Comparison of ENCODE assay signal across 12 cellular contexts in the genomic region with DNA sequence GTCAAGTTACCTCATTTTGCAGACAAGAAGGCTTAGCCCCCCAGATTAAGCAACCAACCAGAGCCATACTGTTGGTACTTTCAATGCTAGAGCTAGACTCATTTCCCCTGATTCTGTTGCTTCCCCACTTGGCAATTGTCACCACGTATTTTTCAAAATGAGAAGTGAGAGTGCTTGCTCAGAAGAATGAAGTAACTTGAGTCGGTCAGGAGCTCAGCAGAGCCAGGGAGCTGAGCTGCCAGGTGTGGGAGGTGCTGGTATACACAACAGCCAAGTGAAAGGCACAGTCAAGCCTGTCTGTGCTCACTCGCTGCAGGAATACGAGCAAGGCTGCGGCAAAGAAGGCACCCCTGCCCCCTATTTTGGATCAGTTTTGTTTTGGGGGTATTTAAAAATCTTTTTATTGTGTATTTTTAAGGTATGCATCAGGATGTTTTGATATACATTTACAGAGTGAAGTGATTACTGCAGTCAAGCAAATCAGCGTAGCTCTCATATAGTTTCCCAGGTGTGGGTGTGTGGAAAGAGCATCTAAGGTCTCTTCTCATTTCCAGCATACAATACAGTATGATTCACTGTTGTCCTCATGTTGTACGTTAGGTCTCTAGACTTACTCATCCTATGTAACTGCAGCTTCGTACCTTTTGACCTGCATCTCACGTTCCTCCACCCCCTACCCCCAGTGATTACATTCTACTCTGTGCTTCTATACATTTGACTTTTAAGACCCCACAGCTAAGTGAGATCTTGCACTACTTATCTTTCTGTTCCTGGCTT.
A peak's percentile ranks its signal among the peaks of the same experiment; 100 is the strongest.
DNase-seq lines count a peak whose midpoint lies in the region; ATAC-seq and TF ChIP-seq lines count a peak whose summit lies in the region.
"Had no signal": no experiment of that assay in that cellular context is flagged by ENCODE, and none has a peak within 500 bp of the region (broad histone marks: within the 10 kb centered on the region; RNA-seq: fewer than 3 reads in every experiment).

No MANE protein-coding gene starts in this region.

- peak; percentile 72 for ATAC-seq in GM21367 (IDR thresholded peaks at IDR 0.05; ENCODE audit: unreplicated experiment)
- peak; percentile 76 for ATAC-seq in HG03108 (IDR thresholded peaks at IDR 0.05; ENCODE audit: unreplicated experiment)
- ATAC-seq in T-helper 17 cell: no peak
- ATAC-seq: heart right ventricle; naive thymus-derived CD8-positive, alpha-beta T cell had no signal

- no peaks in the 10 kb centered on the region for H4K20me1 ChIP-seq in SK-N-SH (ENCODE audit: insufficient read depth)

- no peak overlapping the region for H2AFZ ChIP-seq in SK-N-SH (ENCODE audit: low read depth)

- DNase-seq in GM10266 (ENCODE audit: extremely low spot score) (peak; percentile 41), T-helper 17 cell (no peak), esophagus squamous epithelium (lab: John Stamatoyannopoulos, UW) (no peak), AG08395 (ENCODE audit: low spot score) (no peak), SK-N-SH (no peak)
- DNase-seq in CD4-positive, alpha-beta memory T cell: no peak
- DNase-seq: heart right ventricle; naive thymus-derived CD8-positive, alpha-beta T cell; uterus had no signal

- H3K27ac ChIP-seq in esophagus squamous epithelium (no peak overlapping the region), SK-N-SH (ENCODE audit: low read depth in 2 of 2, low read length in 1 of 2) (no peak overlapping the region)
- no peak overlapping the region for H3K27ac ChIP-seq in CD4-positive, alpha-beta memory T cell (ENCODE audit: low read depth, low read length)
- H3K27ac ChIP-seq: heart right ventricle, uterus had no signal

- no peaks in the 10 kb centered on the region for H3K27me3 Mint-ChIP-seq in T-helper 17 cell
- no peaks in the 10 kb centered on the region for H3K27me3 Mint-ChIP-seq in CD4-positive, alpha-beta memory T cell
- H3K27me3 Mint-ChIP-seq: central memory CD8-positive, alpha-beta T cell; naive thymus-derived CD8-positive, alpha-beta T cell had no signal

- CTCF ChIA-PET in CD4-positive, alpha-beta memory T cell (lab: Charles Lee; ENCODE audit: partially characterized antibody): interaction anchor here (1.1 to 2.2 kb wide), 2 partner anchors 11 to 15 kb away, joined by 4 to 9 read pairs; no protein-coding TSS in a partner anchor
- CTCF ChIA-PET in SK-N-SH (lab: Yijun Ruan, JAX): interaction anchor here (2.8 kb wide), 1 partner anchor 14 kb away, joined by 14 read pairs; no protein-coding TSS in a partner anchor

- H3K9ac ChIP-seq in SK-N-SH: no peak overlapping the region

- no peak for TF ChIP-seq CTCF in GM10266 (IDR thresholded peaks at IDR 0.05; ENCODE audit: control insufficient read depth, insufficient read depth, low read depth, missing control alignments)
- no peak for TF ChIP-seq CTCF in esophagus squamous epithelium (IDR thresholded peaks at IDR 0.05)
- no peak for TF ChIP-seq CTCF in SK-N-SH (IDR thresholded peaks at IDR 0.05)

- H3K27me3 ChIP-seq in esophagus squamous epithelium (no peaks in the 10 kb centered on the region), SK-N-SH (ENCODE audit: insufficient read depth) (no peaks in the 10 kb centered on the region)
- H3K27me3 ChIP-seq in CD4-positive, alpha-beta memory T cell (ENCODE audit: insufficient read depth, low read length): no peaks in the 10 kb centered on the region
- H3K27me3 ChIP-seq: heart right ventricle, uterus had no signal

- intact Hi-C loops in esophagus squamous epithelium (cut with DNase I): no loop called here
- intact Hi-C loops in CD4-positive, alpha-beta memory T cell (cut with micrococcal nuclease): no loop called here

- H3K79me2 ChIP-seq in SK-N-SH (ENCODE audit: insufficient read depth): no peaks in the 10 kb centered on the region

- H3K9me3 ChIP-seq in T-helper 17 cell (ENCODE audit: control insufficient read depth, low read length, poor library complexity, severe bottlenecking): no peaks in the 10 kb centered on the region
- H3K9me3 ChIP-seq in esophagus squamous epithelium: no peaks in the 10 kb centered on the region
- H3K9me3 ChIP-seq in CD4-positive, alpha-beta memory T cell (ENCODE audit: control insufficient read depth in 1 of 2, low read length in 2 of 2): no peaks in the 10 kb centered on the region
- H3K9me3 ChIP-seq in SK-N-SH: no peaks in the 10 kb centered on the region
- H3K9me3 ChIP-seq: heart right ventricle, uterus had no signal

- TF ChIP-seq RAD21 in SK-N-SH (IDR thresholded peaks at IDR 0.05; ENCODE audit: low read length): no peak

- H3K36me3 Mint-ChIP-seq in T-helper 17 cell (ENCODE audit: low read depth): peaks cover 15% of the 10 kb centered on the region
- H3K36me3 Mint-ChIP-seq in CD4-positive, alpha-beta memory T cell: peaks cover 59 to 65% of the 10 kb centered on the region in 2 donors

- peak overlapping the region; percentile 39 for H3K27ac Mint-ChIP-seq in T-helper 17 cell
- no peak overlapping the region for H3K27ac Mint-ChIP-seq in CD4-positive, alpha-beta memory T cell

- TF ChIP-seq EP300 in SK-N-SH (IDR thresholded peaks at IDR 0.05; ENCODE audit: borderline replicate concordance in 1 of 2, low read depth in 1 of 2, low read length in 1 of 2): no peak

- H3K36me3 ChIP-seq in esophagus squamous epithelium (peaks cover 0 to 68% (median 9%) of the 10 kb centered on the region in 3 donors), SK-N-SH (replicated peaks in 1 of 2; ENCODE audit: control insufficient read depth in 1 of 2, insufficient read depth in 2 of 2, low read length in 1 of 2) (peaks cover 5 to 29% of the 10 kb centered on the region in 2 experiments)
- peaks cover 21% of the 10 kb centered on the region for H3K36me3 ChIP-seq in CD4-positive, alpha-beta memory T cell (ENCODE audit: insufficient read depth, low read length)
- H3K36me3 ChIP-seq: uterus had no signal

- no peak overlapping the region for H3K4me2 ChIP-seq in SK-N-SH

- POLR2A ChIA-PET in CD4-positive, alpha-beta memory T cell (lab: Charles Lee; ENCODE audit: partially characterized antibody): no interaction called here
- POLR2A ChIA-PET in SK-N-SH (lab: Yijun Ruan, JAX): no interaction called here

- no peaks in the 10 kb centered on the region for H3K4me1 Mint-ChIP-seq in T-helper 17 cell
- peaks cover 0 to 4% (median 0%) of the 10 kb centered on the region in 4 donors for H3K4me1 Mint-ChIP-seq in CD4-positive, alpha-beta memory T cell
- H3K4me1 Mint-ChIP-seq: central memory CD8-positive, alpha-beta T cell had no signal

- TF ChIP-seq POLR2A in esophagus squamous epithelium (IDR thresholded peaks at IDR 0.05): no peak

- no peaks in the 10 kb centered on the region for H3K9me3 Mint-ChIP-seq in CD4-positive, alpha-beta memory T cell
- H3K9me3 Mint-ChIP-seq: central memory CD8-positive, alpha-beta T cell; naive thymus-derived CD8-positive, alpha-beta T cell had no signal

- peaks cover 3% of the 10 kb centered on the region for H3F3A ChIP-seq in SK-N-SH (replicated peaks; ENCODE audit: insufficient read depth)

- WGBS in esophagus squamous epithelium, 2 donors: 81 to 96% methylated on average over 9 of the region's 9 CpGs
- WGBS in SK-N-SH (ENCODE audit: low lambda C conversion rate): 91% methylated on average over 9 of the region's 9 CpGs

- H3K4me3 ChIP-seq in esophagus squamous epithelium (no peak overlapping the region), SK-N-SH (ENCODE audit: low read depth in 2 of 2, low read length in 1 of 2) (no peak overlapping the region)
- H3K4me3 ChIP-seq in CD4-positive, alpha-beta memory T cell (ENCODE audit: low read length in 2 of 2): no peak overlapping the region
- H3K4me3 ChIP-seq: heart right ventricle, uterus had no signal

- no peaks in the 10 kb centered on the region for H3K4me1 ChIP-seq in esophagus squamous epithelium
- H3K4me1 ChIP-seq in CD4-positive, alpha-beta memory T cell (ENCODE audit: insufficient read depth, low read length): no peaks in the 10 kb centered on the region
- H3K4me1 ChIP-seq in SK-N-SH (ENCODE audit: control insufficient read depth in 1 of 2, insufficient read depth in 2 of 2, low read depth in 1 of 2, low read length in 1 of 2): no peaks in the 10 kb centered on the region; a peak in 1 of 4 replicates
- H3K4me1 ChIP-seq: uterus had no signal

- H3K4me3 Mint-ChIP-seq in T-helper 17 cell: no peak overlapping the region
- no peak overlapping the region for H3K4me3 Mint-ChIP-seq in CD4-positive, alpha-beta memory T cell
- H3K4me3 Mint-ChIP-seq: central memory CD8-positive, alpha-beta T cell; naive thymus-derived CD8-positive, alpha-beta T cell had no signal

- H3K9me2 ChIP-seq in SK-N-SH: no peaks in the 10 kb centered on the region

TF ChIP-seq in SK-N-SH, 30 proteins besides CTCF, POLR2A, EP300 and RAD21 (continues in another document):
- no peak for TF ChIP-seq NRF1 (IDR thresholded peaks at IDR 0.05; ENCODE audit: low read depth, low read length)
- TF ChIP-seq, protein P1, sequence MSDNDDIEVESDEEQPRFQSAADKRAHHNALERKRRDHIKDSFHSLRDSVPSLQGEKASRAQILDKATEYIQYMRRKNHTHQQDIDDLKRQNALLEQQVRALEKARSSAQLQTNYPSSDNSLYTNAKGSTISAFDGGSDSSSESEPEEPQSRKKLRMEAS (IDR thresholded peaks at IDR 0.05; ENCODE audit: low read depth): no peak
- TF ChIP-seq, protein P2, sequence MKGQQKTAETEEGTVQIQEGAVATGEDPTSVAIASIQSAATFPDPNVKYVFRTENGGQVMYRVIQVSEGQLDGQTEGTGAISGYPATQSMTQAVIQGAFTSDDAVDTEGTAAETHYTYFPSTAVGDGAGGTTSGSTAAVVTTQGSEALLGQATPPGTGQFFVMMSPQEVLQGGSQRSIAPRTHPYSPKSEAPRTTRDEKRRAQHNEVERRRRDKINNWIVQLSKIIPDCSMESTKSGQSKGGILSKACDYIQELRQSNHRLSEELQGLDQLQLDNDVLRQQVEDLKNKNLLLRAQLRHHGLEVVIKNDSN (IDR thresholded peaks at IDR 0.05; ENCODE audit: borderline replicate concordance, low read depth): no peak
- TF ChIP-seq TEAD4 (IDR thresholded peaks at IDR 0.05; ENCODE audit: borderline replicate concordance, insufficient read depth): no peak
- TF ChIP-seq JUND (IDR thresholded peaks at IDR 0.05): no peak
- no peak for TF ChIP-seq CHD2 (IDR thresholded peaks at IDR 0.05; ENCODE audit: low read length, partially characterized antibody)
- no peak for TF ChIP-seq MEF2A (IDR thresholded peaks at IDR 0.05; ENCODE audit: borderline replicate concordance, low read depth)
- no peak for TF ChIP-seq MXI1 (IDR thresholded peaks at IDR 0.05; ENCODE audit: low read depth, low read length)
- no peak for TF ChIP-seq POLR2AphosphoS5 (IDR thresholded peaks at IDR 0.05; ENCODE audit: low read depth, low read length)
- TF ChIP-seq YY1 (IDR thresholded peaks at IDR 0.05; ENCODE audit: low read depth): no peak
- no peak for TF ChIP-seq SIN3A (IDR thresholded peaks at IDR 0.05; ENCODE audit: borderline replicate concordance, low read depth, low read length)
- no peak for TF ChIP-seq TCF12 (IDR thresholded peaks at IDR 0.05)
